Comparison of ENCODE assay signal across 1 cellular context in genomic region chr1:208243851-208244583, GRCh38.
TF ChIP-seq lines count a peak whose summit lies in the region.

A gene with protein sequence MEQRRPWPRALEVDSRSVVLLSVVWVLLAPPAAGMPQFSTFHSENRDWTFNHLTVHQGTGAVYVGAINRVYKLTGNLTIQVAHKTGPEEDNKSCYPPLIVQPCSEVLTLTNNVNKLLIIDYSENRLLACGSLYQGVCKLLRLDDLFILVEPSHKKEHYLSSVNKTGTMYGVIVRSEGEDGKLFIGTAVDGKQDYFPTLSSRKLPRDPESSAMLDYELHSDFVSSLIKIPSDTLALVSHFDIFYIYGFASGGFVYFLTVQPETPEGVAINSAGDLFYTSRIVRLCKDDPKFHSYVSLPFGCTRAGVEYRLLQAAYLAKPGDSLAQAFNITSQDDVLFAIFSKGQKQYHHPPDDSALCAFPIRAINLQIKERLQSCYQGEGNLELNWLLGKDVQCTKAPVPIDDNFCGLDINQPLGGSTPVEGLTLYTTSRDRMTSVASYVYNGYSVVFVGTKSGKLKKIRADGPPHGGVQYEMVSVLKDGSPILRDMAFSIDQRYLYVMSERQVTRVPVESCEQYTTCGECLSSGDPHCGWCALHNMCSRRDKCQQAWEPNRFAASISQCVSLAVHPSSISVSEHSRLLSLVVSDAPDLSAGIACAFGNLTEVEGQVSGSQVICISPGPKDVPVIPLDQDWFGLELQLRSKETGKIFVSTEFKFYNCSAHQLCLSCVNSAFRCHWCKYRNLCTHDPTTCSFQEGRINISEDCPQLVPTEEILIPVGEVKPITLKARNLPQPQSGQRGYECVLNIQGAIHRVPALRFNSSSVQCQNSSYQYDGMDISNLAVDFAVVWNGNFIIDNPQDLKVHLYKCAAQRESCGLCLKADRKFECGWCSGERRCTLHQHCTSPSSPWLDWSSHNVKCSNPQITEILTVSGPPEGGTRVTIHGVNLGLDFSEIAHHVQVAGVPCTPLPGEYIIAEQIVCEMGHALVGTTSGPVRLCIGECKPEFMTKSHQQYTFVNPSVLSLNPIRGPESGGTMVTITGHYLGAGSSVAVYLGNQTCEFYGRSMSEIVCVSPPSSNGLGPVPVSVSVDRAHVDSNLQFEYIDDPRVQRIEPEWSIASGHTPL (N-terminal part only) (minus strand): TSS chr1:208244384. CDS start chr1:208217922, 26,462 bp downstream.

TF ChIP-seq in WTC11, 78 proteins besides CTCF, POLR2A, EP300 and RAD21 (continued from another document):
- TF ChIP-seq USF1 (CRISPR knock-in tag; IDR thresholded peaks at IDR 0.05): no peak
- 0 out of 2 replicates have a peak, but pooled peaks have one; percentile 36 for TF ChIP-seq E2F5 (CRISPR knock-in tag; IDR thresholded peaks at IDR 0.05)
- no peak for TF ChIP-seq FOXK1 (CRISPR knock-in tag; IDR thresholded peaks at IDR 0.05)
- TF ChIP-seq, protein P1, sequence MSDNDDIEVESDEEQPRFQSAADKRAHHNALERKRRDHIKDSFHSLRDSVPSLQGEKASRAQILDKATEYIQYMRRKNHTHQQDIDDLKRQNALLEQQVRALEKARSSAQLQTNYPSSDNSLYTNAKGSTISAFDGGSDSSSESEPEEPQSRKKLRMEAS (CRISPR knock-in tag; IDR thresholded peaks at IDR 0.05): no peak
- no peak for TF ChIP-seq MYBL2 (CRISPR knock-in tag; IDR thresholded peaks at IDR 0.05)
- no peak for TF ChIP-seq SOX15 (CRISPR knock-in tag; IDR thresholded peaks at IDR 0.05)
- no peak for TF ChIP-seq ZBTB21 (CRISPR knock-in tag; IDR thresholded peaks at IDR 0.05; ENCODE audit: borderline replicate concordance)
- no peak for TF ChIP-seq ZNF121 (CRISPR knock-in tag; IDR thresholded peaks at IDR 0.05)
- no peak for TF ChIP-seq HMGXB4 (CRISPR knock-in tag; IDR thresholded peaks at IDR 0.05)
- no peak for TF ChIP-seq NR1H2 (CRISPR knock-in tag; IDR thresholded peaks at IDR 0.05)
- TF ChIP-seq, protein P2, sequence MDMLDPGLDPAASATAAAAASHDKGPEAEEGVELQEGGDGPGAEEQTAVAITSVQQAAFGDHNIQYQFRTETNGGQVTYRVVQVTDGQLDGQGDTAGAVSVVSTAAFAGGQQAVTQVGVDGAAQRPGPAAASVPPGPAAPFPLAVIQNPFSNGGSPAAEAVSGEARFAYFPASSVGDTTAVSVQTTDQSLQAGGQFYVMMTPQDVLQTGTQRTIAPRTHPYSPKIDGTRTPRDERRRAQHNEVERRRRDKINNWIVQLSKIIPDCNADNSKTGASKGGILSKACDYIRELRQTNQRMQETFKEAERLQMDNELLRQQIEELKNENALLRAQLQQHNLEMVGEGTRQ (CRISPR knock-in tag; IDR thresholded peaks at IDR 0.05): no peak
- TF ChIP-seq ELF4 (CRISPR knock-in tag; IDR thresholded peaks at IDR 0.05; ENCODE audit: low read depth): no peak
- no peak for TF ChIP-seq PREB (CRISPR knock-in tag; IDR thresholded peaks at IDR 0.05; ENCODE audit: borderline replicate concordance)
- TF ChIP-seq CREM (CRISPR knock-in tag; IDR thresholded peaks at IDR 0.05): 0 out of 2 replicates have a peak, but pooled peaks have one; percentile 32
